In genomic region chr2:48886919-48887318, GRCh38 we compare ENCODE assay signal across 22 cellular contexts.
"Had no signal": no experiment of that assay in that cellular context is flagged by ENCODE, and none has a peak within 500 bp of the region (broad histone marks: within the 10 kb centered on the region; RNA-seq: fewer than 3 reads in every experiment).

No MANE protein-coding gene starts in this region.

- ATAC-seq: T-cell had no signal

- H3K27ac Mint-ChIP-seq: T-cell; T-helper 1 cell treated with Interleukin-12 subunit alpha and Interleukin-12 subunit beta and Interleukin-4 antibody, amounts not matched to agents 30 μg/mL and 1 μg/mL, for 36 hours had no signal

- H3K9me3 ChIP-seq: SK-N-SH had no signal

- DNase-seq: IMR-90, Kasumi-1, MM.1S, NCI-H1092 treated with DMSO at 0.1 percent for 48 hours, NCI-H1436, NCI-H187, NCI-H2029, NCI-H2081 treated with DMSO at 0.1 percent for 48 hours, NCI-H2171 treated with DMSO at 0.1 percent for 48 hours, NCI-H345, NCI-H446 treated with DMSO at 0.1 percent for 48 hours, NCI-H510A treated with DMSO at 0.1 percent for 48 hours, NCI-H526, Right ventricle myocardium superior, RPMI8226, SIG-M5, SK-N-SH, SW 1271, T-cell had no signal

- FAIRE-seq: RCC 7860 had no signal

- H3K4me3 Mint-ChIP-seq: T-cell; T-helper 1 cell treated with Interleukin-12 subunit alpha and Interleukin-12 subunit beta and Interleukin-4 antibody, amounts not matched to agents 30 μg/mL and 1 μg/mL, for 36 hours had no signal

- H3K4me1 Mint-ChIP-seq: T-cell had no signal

- H3K9me2 ChIP-seq: SK-N-SH had no signal

- H3K4me2 ChIP-seq: KMS-11, SK-N-SH had no signal

- H3K9ac ChIP-seq: KMS-11, SK-N-SH had no signal

- H3K36me3 Mint-ChIP-seq: T-cell had no signal

- H3K27ac ChIP-seq: KMS-11 had no signal
